In genomic region chr6:38784506-38785235, GRCh38 we compare ENCODE assay signal across 26 cellular contexts.
A peak's percentile ranks its signal among the peaks of the same experiment; 100 is the strongest.
DNase-seq lines count a peak whose midpoint lies in the region; ATAC-seq and TF ChIP-seq lines count a peak whose summit lies in the region.
"Had no signal": no experiment of that assay in that cellular context is flagged by ENCODE, and none has a peak within 500 bp of the region (broad histone marks: within the 10 kb centered on the region; RNA-seq: fewer than 3 reads in every experiment).

No MANE protein-coding gene starts in this region.

- H2AFZ ChIP-seq in SK-N-SH (ENCODE audit: low read depth) (peak overlapping the region; percentile 17; the same call in 1 of the 2 replicates), SU-DHL-6 (ENCODE audit: low read depth, low read length, severe bottlenecking) (peak overlapping the region; percentile 44)
- H2AFZ ChIP-seq: parathyroid adenoma had no signal

- no peaks in the 10 kb centered on the region for H3K9me2 ChIP-seq in SK-N-SH
- no peaks in the 10 kb centered on the region for H3K9me2 ChIP-seq in SU-DHL-6 (replicated peaks; ENCODE audit: insufficient read depth, low read length)

- H3K4me3 ChIP-seq in SK-N-SH (ENCODE audit: low read depth in 2 of 2, low read length in 1 of 2), result no peak overlapping the region
- H3K4me3 ChIP-seq in SU-DHL-6 (ENCODE audit: insufficient read depth, low read length, poor library complexity, severe bottlenecking), result peak overlapping the region; percentile 23
- H3K4me3 ChIP-seq: breast epithelium, coronary artery, gastroesophageal sphincter, tibial artery had no signal

- DNase-seq in SK-N-SH, result no peak
- peak; percentile 54 for DNase-seq in iris pigment epithelial cell (ENCODE audit: low read depth)
- no peak for DNase-seq in medulla oblongata (ENCODE audit: extremely low spot score)
- DNase-seq in NCI-H1436 (lab: John Stamatoyannopoulos, UW), result no peak
- DNase-seq in ureter (ENCODE audit: low spot score), result no peak
- DNase-seq in NCI-H1694 (lab: John Stamatoyannopoulos, UW), result no peak
- DNase-seq: activated gamma-delta T cell treated with Interleukin-2 at 50 U/mL for 16 hours; activated naive CD8-positive, alpha-beta T cell treated with anti-CD3 and anti-CD28 coated beads, Interleukin-2, amount 50 U/mL, for 24 hours; activated T-cell treated with anti-CD3 and anti-CD28 coated beads, Interleukin-2, amount 50 U/mL, for 1 hour; BE2C; DMS53; hypothalamus; NCI-H69; right cardiac atrium; stimulated activated naive CD8-positive, alpha-beta T cell treated with anti-CD3 and anti-CD28 coated beads, Interleukin-15, amount 100 ng/mL, for 72 hours; T-helper 2 cell; tibial artery had no signal

- H3F3A ChIP-seq in SK-N-SH (replicated peaks; ENCODE audit: insufficient read depth) (peaks cover 10% of the 10 kb centered on the region), SU-DHL-6 (ENCODE audit: insufficient read depth) (peaks cover 16% of the 10 kb centered on the region; the same call in 1 of the 2 replicates)

- ATAC-seq in SK-N-SH treated with all-trans-retinoic acid at 6 μM for 48 hours, result no peak
- ATAC-seq: activated naive CD8-positive, alpha-beta T cell treated with anti-CD3 and anti-CD28 coated beads, Interleukin-2, amount 50 U/mL, for 24 hours; gastroesophageal sphincter; HCT116; natural killer cell treated with Interleukin-12 subunit alpha and Interleukin-12 subunit beta and Interleukin-15 and Interleukin-18, amount 100 ng/mL, for 72 hours; right cardiac atrium; stimulated activated naive CD8-positive, alpha-beta T cell treated with anti-CD3 and anti-CD28 coated beads, Interleukin-15, amount 100 ng/mL, for 72 hours had no signal

- H3K36me3 ChIP-seq in SK-N-SH (replicated peaks in 1 of 2; ENCODE audit: control insufficient read depth in 1 of 2, insufficient read depth in 2 of 2, low read length in 1 of 2) (no peaks in the 10 kb centered on the region), SU-DHL-6 (ENCODE audit: low read length) (no peaks in the 10 kb centered on the region)
- H3K36me3 ChIP-seq: BE2C, breast epithelium, gastroesophageal sphincter, tibial artery had no signal

- no peaks in the 10 kb centered on the region for H3K9me3 ChIP-seq in SK-N-SH
- no peaks in the 10 kb centered on the region for H3K9me3 ChIP-seq in SU-DHL-6 (ENCODE audit: insufficient read depth, low read length)
- H3K9me3 ChIP-seq: BE2C, breast epithelium, gastroesophageal sphincter, tibial artery had no signal

- CTCF ChIA-PET in SK-N-SH (lab: Yijun Ruan, JAX), result no interaction called here

- H3K4me2 ChIP-seq in SK-N-SH, result peak overlapping the region; percentile 32
- H3K4me2 ChIP-seq in SU-DHL-6 (ENCODE audit: low read depth, low read length, poor library complexity, severe bottlenecking), result peak overlapping the region; percentile 57

- no peak for TF ChIP-seq EP300 in SK-N-SH (IDR thresholded peaks at IDR 0.05; ENCODE audit: borderline replicate concordance in 1 of 2, low read depth in 1 of 2, low read length in 1 of 2)

- H3K27me3 ChIP-seq in SK-N-SH (ENCODE audit: insufficient read depth) (no peaks in the 10 kb centered on the region), SU-DHL-6 (ENCODE audit: low read length) (no peaks in the 10 kb centered on the region)
- H3K27me3 ChIP-seq: BE2C, breast epithelium, tibial artery had no signal

- POLR2A ChIA-PET in SK-N-SH (lab: Yijun Ruan, JAX), result no interaction called here

- peaks cover 0 to 16% of the 10 kb centered on the region in 2 experiments; a peak in 1 of 4 replicates for H3K4me1 ChIP-seq in SK-N-SH (ENCODE audit: control insufficient read depth in 1 of 2, insufficient read depth in 2 of 2, low read depth in 1 of 2, low read length in 1 of 2)
- H3K4me1 ChIP-seq: BE2C, breast epithelium, gastroesophageal sphincter, parathyroid adenoma, tibial artery had no signal

- H4K20me1 ChIP-seq in SK-N-SH (ENCODE audit: insufficient read depth) (no peaks in the 10 kb centered on the region), SU-DHL-6 (ENCODE audit: low read depth, low read length) (no peaks in the 10 kb centered on the region)

- H3K79me2 ChIP-seq in SK-N-SH (ENCODE audit: insufficient read depth) (no peaks in the 10 kb centered on the region), SU-DHL-6 (ENCODE audit: insufficient read depth, low read length) (no peaks in the 10 kb centered on the region)
- H3K79me2 ChIP-seq: parathyroid adenoma had no signal

- no peak overlapping the region for H3K9ac ChIP-seq in SK-N-SH
- peak overlapping the region; percentile 41 for H3K9ac ChIP-seq in SU-DHL-6 (ENCODE audit: low read length)
- H3K9ac ChIP-seq: parathyroid adenoma had no signal

- H3K27ac ChIP-seq in SK-N-SH (ENCODE audit: low read depth in 2 of 2, low read length in 1 of 2), result peak overlapping the region in 1 of 2 experiments; percentile 45; a peak in 2 of 4 replicates
- peak overlapping the region; percentile 85 for H3K27ac ChIP-seq in SU-DHL-6 (ENCODE audit: low read depth, low read length)
- H3K27ac ChIP-seq: breast epithelium, coronary artery, gastroesophageal sphincter, parathyroid adenoma, RWPE1, tibial artery had no signal

- no peak for TF ChIP-seq RAD21 in SK-N-SH (IDR thresholded peaks at IDR 0.05; ENCODE audit: low read length)

- no peak for TF ChIP-seq CTCF in SK-N-SH (IDR thresholded peaks at IDR 0.05)
- TF ChIP-seq CTCF in SU-DHL-6 (IDR thresholded peaks at IDR 0.05; ENCODE audit: insufficient read depth, low read length, poor library complexity, severe bottlenecking), result no peak

- WGBS in SK-N-SH (ENCODE audit: low lambda C conversion rate), result 20% methylated on average over 2 of the region's 2 CpGs

TF ChIP-seq in SK-N-SH, 30 proteins besides CTCF, POLR2A, EP300 and RAD21:
- TF ChIP-seq EZH2phosphoT487 (IDR thresholded peaks at IDR 0.05; ENCODE audit: borderline replicate concordance, low read depth) (no peak), RXRA (IDR thresholded peaks at IDR 0.05; ENCODE audit: borderline replicate concordance, low read depth) (no peak), PBX3 (IDR thresholded peaks at IDR 0.05) (no peak), POLR2AphosphoS5 (IDR thresholded peaks at IDR 0.05; ENCODE audit: low read depth, low read length) (no peak)

TF ChIP-seq in SK-N-SH treated with all-trans-retinoic acid at 6 μM for 48 hours, 23 proteins besides CTCF, POLR2A, EP300 and RAD21:
- TF ChIP-seq BACH2 (CRISPR knock-in tag; IDR thresholded peaks at IDR 0.05; ENCODE audit: borderline replicate concordance) (no peak), GLIS3 (CRISPR knock-in tag; IDR thresholded peaks at IDR 0.05) (no peak), ARNTL (CRISPR knock-in tag; IDR thresholded peaks at IDR 0.05; ENCODE audit: borderline replicate concordance, low read depth) (no peak), CSDC2 (CRISPR knock-in tag; IDR thresholded peaks at IDR 0.05) (no peak), ZNF565 (CRISPR knock-in tag; conservative IDR thresholded peaks at IDR 0.05; ENCODE audit: low read depth) (no peak), ZC3H10 (CRISPR knock-in tag; IDR thresholded peaks at IDR 0.05) (no peak), ZFP30 (CRISPR knock-in tag; IDR thresholded peaks at IDR 0.05) (no peak)
